In the genomic region with DNA sequence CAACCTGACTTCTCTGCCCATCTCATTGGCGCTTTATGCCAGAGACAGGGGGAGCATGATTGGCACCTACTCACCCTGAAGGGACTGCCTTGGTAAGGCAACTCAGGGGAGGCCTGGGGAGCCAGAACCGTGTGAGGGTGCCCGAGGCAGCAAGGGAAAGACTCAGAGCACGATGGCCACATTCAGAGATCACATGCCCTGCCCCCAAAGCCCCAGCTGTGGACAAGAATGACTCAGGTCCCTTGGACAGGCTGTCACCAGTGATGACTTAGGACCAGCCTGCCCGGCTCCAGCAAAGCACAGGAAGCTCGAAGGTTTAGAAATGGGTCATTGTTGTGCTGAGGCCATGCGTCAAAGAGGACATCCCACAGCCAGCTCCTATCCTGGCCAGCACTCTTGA, we compare ENCODE assay signal across 1 cellular context.
TF ChIP-seq lines count a peak whose summit lies in the region.

No MANE protein-coding gene starts in this region.

TF ChIP-seq in K562, 482 proteins besides CTCF, POLR2A, EP300 and RAD21 (continued from another document and continues in another):
- TF ChIP-seq, protein P1, sequence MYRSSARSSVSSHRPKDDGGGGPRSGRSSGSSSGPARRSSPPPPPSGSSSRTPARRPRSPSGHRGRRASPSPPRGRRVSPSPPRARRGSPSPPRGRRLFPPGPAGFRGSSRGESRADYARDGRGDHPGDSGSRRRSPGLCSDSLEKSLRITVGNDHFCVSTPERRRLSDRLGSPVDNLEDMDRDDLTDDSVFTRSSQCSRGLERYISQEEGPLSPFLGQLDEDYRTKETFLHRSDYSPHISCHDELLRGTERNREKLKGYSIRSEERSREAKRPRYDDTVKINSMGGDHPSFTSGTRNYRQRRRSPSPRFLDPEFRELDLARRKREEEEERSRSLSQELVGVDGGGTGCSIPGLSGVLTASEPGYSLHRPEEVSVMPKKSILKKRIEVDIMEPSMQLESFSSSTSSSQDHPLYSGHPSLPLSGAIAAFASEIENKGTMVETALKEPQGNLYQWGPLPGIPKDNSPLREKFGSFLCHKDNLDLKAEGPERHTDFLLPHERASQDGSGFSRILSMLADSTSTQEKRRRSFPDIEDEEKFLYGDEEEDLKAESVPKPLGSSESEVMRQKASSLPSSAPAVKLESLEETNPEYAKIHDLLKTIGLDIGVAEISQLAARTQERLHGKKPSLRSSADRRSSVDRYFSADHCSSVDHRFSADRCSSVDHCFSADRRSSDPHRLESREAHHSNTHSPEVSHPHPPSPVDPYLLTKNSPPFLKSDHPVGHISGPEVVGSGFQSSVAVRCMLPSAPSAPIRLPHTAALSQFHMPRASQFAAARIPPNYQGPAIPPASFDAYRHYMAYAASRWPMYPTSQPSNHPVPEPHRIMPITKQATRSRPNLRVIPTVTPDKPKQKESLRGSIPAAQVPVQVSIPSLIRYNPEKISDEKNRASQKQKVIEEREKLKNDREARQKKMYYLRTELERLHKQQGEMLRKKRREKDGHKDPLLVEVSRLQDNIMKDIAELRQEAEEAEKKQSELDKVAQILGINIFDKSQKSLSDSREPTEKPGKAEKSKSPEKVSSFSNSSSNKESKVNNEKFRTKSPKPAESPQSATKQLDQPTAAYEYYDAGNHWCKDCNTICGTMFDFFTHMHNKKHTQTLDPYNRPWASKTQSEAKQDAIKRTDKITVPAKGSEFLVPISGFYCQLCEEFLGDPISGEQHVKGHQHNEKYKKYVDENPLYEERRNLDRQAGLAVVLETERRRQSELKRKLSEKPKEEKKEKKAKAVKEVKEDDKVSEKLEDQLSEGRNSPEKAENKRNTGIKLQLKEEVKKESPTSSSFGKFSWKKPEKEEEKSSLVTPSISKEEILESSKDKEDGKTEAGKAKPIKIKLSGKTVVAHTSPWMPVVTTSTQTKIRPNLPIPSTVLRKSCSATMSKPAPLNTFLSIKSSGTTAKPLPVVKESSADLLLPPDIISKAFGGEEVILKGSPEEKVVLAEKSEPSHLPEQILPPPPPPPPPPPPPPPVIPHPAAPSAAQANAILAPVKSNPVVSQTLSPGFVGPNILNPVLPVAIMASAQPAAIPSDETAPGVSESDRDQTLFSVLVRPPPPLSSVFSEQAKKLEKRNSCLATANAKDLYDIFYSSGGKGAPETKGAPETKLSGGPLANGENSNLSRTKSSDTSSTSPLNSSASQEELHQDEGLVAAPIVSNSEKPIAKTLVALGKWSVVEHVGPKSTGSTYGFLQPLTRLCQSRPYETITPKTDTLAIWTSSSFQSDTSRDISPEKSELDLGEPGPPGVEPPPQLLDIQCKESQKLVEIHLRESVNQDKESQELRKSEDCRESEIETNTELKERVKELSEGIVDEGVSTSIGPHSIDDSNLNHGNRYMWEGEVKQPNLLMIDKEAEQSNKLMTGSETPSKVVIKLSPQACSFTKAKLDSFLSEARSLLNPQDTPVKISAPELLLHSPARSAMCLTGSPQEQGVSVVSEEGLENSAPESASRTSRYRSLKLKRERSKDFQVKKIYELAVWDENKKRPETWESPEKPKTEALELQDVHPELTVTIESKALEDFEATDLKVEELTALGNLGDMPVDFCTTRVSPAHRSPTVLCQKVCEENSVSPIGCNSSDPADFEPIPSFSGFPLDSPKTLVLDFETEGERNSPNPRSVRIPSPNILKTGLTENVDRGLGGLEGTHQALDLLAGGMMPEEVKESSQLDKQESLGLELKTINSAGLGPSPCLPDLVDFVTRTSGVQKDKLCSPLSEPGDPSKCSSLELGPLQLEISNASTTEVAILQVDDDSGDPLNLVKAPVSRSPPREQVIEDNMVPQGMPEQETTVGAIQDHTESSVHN (IDR thresholded peaks at IDR 0.05; ENCODE audit: borderline replicate concordance in 1 of 2, low read depth in 1 of 2): peak in 1 of 2 experiments; percentile 89; a peak in 2 of 4 replicates
- TF ChIP-seq ESRRA (IDR thresholded peaks at IDR 0.05; ENCODE audit: borderline replicate concordance, low read depth) (no peak), RNF2 (IDR thresholded peaks at IDR 0.05) (no peak), ETV6 (IDR thresholded peaks at IDR 0.05; ENCODE audit: borderline replicate concordance in 1 of 2, low read depth in 2 of 2, low read length in 1 of 2) (no peak), ETV6 (CRISPR knock-in tag; IDR thresholded peaks at IDR 0.05; ENCODE audit: borderline replicate concordance) (no peak), KHSRP (IDR thresholded peaks at IDR 0.05) (no peak), GTF2A2 (tag; IDR thresholded peaks at IDR 0.05) (no peak), ZNF143 (CRISPR knock-in tag; IDR thresholded peaks at IDR 0.05) (no peak), ATF7 (IDR thresholded peaks at IDR 0.05) (peak; percentile 49; the same call in 1 of the 2 replicates), MYC (IDR thresholded peaks at IDR 0.05; ENCODE audit: low read depth, low read length) (0 out of 2 replicates have a peak, but pooled peaks have one; percentile 43), MYC (CRISPR knock-in tag; IDR thresholded peaks at IDR 0.05; ENCODE audit: borderline replicate concordance, low read depth) (no peak), ZEB2 (IDR thresholded peaks at IDR 0.05) (0 out of 2 replicates have a peak, but pooled peaks have one; percentile 9), ZNF668 (CRISPR knock-in tag; IDR thresholded peaks at IDR 0.05) (no peak), RBBP5 (IDR thresholded peaks at IDR 0.05; ENCODE audit: borderline replicate concordance, insufficient read depth, low read length, poor library complexity, severe bottlenecking) (no peak), ZNF644 (tag; IDR thresholded peaks at IDR 0.05; ENCODE audit: low read depth) (no peak), SREBF2 (CRISPR knock-in tag; IDR thresholded peaks at IDR 0.05) (no peak), SREBF1 (IDR thresholded peaks at IDR 0.05; ENCODE audit: borderline replicate concordance, low read depth, low read length) (no peak), TAF7 (tag; IDR thresholded peaks at IDR 0.05) (no peak), ZC3H4 (CRISPR knock-in tag; IDR thresholded peaks at IDR 0.05; ENCODE audit: borderline replicate concordance) (no peak), ZNF583 (CRISPR knock-in tag; IDR thresholded peaks at IDR 0.05) (no peak; the same call in 1 of the 2 replicates), ZFPM2 (CRISPR knock-in tag; IDR thresholded peaks at IDR 0.05) (no peak), TGIF2 (CRISPR knock-in tag; IDR thresholded peaks at IDR 0.05) (no peak), CBX3 (IDR thresholded peaks at IDR 0.05; ENCODE audit: borderline replicate concordance in 1 of 2, low read length in 2 of 2) (peak in 1 of 2 experiments; percentile 63; a peak in 1 of 3 replicates), ZNF551 (CRISPR knock-in tag; IDR thresholded peaks at IDR 0.05) (no peak), CHD1 (IDR thresholded peaks at IDR 0.05; ENCODE audit: low read length) (no peak), ZSCAN32 (CRISPR knock-in tag; IDR thresholded peaks at IDR 0.05) (no peak), NR3C1 (CRISPR knock-in tag; IDR thresholded peaks at IDR 0.05) (no peak), ARID2 (IDR thresholded peaks at IDR 0.05) (no peak), KLF10 (CRISPR knock-in tag; IDR thresholded peaks at IDR 0.05) (no peak), KLF1 (tag; IDR thresholded peaks at IDR 0.05) (no peak)
- TF ChIP-seq, protein P2, sequence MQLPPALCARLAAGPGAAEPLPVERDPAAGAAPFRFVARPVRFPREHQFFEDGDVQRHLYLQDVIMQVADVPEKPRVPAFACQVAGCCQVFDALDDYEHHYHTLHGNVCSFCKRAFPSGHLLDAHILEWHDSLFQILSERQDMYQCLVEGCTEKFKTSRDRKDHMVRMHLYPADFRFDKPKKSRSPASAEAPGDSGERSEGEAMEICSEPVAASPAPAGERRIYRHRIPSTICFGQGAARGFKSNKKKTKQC (CRISPR knock-in tag; IDR thresholded peaks at IDR 0.05): 0 out of 2 replicates have a peak, but pooled peaks have one; percentile 48
- TF ChIP-seq, protein P3, sequence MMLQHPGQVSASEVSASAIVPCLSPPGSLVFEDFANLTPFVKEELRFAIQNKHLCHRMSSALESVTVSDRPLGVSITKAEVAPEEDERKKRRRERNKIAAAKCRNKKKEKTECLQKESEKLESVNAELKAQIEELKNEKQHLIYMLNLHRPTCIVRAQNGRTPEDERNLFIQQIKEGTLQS (IDR thresholded peaks at IDR 0.05): peak; percentile 88
- TF ChIP-seq, protein P3 (CRISPR knock-in tag; conservative IDR thresholded peaks at IDR 0.05): no peak
- TF ChIP-seq, protein P4, sequence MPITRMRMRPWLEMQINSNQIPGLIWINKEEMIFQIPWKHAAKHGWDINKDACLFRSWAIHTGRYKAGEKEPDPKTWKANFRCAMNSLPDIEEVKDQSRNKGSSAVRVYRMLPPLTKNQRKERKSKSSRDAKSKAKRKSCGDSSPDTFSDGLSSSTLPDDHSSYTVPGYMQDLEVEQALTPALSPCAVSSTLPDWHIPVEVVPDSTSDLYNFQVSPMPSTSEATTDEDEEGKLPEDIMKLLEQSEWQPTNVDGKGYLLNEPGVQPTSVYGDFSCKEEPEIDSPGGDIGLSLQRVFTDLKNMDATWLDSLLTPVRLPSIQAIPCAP (CRISPR knock-in tag; IDR thresholded peaks at IDR 0.05; ENCODE audit: borderline replicate concordance): no peak
- TF ChIP-seq, protein P5, sequence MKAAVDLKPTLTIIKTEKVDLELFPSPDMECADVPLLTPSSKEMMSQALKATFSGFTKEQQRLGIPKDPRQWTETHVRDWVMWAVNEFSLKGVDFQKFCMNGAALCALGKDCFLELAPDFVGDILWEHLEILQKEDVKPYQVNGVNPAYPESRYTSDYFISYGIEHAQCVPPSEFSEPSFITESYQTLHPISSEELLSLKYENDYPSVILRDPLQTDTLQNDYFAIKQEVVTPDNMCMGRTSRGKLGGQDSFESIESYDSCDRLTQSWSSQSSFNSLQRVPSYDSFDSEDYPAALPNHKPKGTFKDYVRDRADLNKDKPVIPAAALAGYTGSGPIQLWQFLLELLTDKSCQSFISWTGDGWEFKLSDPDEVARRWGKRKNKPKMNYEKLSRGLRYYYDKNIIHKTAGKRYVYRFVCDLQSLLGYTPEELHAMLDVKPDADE (conservative IDR thresholded peaks at IDR 0.05; ENCODE audit: control insufficient read depth, low read depth, low read length): no peak
- TF ChIP-seq, protein P6, sequence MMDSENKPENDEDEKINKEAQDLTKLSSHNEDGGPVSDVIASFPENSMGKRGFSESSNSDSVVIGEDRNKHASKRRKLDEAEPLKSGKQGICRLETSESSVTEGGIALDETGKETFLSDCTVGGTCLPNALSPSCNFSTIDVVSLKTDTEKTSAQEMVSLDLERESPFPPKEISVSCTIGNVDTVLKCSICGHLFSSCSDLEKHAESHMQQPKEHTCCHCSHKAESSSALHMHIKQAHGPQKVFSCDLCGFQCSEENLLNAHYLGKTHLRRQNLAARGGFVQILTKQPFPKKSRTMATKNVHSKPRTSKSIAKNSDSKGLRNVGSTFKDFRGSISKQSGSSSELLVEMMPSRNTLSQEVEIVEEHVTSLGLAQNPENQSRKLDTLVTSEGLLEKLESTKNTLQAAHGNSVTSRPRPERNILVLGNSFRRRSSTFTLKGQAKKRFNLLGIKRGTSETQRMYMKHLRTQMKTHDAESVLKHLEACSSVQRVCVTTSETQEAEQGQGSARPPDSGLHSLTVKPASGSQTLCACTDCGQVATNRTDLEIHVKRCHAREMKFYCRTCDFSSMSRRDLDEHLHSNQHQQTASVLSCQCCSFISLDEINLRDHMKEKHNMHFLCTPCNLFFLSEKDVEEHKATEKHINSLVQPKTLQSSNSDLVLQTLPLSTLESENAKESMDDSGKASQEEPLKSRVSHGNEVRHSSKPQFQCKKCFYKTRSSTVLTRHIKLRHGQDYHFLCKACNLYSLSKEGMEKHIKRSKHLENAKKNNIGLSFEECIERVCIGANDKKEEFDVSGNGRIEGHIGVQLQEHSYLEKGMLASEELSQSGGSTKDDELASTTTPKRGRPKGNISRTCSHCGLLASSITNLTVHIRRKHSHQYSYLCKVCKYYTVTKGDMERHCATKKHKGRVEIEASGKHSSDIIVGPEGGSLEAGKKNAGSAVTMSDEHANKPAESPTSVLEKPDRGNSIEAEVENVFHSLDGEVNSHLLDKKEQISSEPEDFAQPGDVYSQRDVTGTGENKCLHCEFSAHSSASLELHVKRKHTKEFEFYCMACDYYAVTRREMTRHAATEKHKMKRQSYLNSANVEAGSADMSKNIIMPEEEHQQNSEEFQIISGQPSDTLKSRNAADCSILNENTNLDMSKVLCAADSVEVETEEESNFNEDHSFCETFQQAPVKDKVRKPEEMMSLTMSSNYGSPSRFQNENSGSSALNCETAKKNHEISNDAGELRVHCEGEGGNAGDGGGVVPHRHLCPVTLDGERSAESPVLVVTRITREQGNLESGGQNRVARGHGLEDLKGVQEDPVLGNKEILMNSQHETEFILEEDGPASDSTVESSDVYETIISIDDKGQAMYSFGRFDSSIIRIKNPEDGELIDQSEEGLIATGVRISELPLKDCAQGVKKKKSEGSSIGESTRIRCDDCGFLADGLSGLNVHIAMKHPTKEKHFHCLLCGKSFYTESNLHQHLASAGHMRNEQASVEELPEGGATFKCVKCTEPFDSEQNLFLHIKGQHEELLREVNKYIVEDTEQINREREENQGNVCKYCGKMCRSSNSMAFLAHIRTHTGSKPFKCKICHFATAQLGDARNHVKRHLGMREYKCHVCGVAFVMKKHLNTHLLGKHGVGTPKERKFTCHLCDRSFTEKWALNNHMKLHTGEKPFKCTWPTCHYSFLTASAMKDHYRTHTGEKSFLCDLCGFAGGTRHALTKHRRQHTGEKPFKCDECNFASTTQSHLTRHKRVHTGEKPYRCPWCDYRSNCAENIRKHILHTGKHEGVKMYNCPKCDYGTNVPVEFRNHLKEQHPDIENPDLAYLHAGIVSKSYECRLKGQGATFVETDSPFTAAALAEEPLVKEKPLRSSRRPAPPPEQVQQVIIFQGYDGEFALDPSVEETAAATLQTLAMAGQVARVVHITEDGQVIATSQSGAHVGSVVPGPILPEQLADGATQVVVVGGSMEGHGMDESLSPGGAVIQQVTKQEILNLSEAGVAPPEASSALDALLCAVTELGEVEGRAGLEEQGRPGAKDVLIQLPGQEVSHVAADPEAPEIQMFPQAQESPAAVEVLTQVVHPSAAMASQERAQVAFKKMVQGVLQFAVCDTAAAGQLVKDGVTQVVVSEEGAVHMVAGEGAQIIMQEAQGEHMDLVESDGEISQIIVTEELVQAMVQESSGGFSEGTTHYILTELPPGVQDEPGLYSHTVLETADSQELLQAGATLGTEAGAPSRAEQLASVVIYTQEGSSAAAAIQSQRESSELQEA (IDR thresholded peaks at IDR 0.05; ENCODE audit: low read depth): no peak
- TF ChIP-seq, protein P7, sequence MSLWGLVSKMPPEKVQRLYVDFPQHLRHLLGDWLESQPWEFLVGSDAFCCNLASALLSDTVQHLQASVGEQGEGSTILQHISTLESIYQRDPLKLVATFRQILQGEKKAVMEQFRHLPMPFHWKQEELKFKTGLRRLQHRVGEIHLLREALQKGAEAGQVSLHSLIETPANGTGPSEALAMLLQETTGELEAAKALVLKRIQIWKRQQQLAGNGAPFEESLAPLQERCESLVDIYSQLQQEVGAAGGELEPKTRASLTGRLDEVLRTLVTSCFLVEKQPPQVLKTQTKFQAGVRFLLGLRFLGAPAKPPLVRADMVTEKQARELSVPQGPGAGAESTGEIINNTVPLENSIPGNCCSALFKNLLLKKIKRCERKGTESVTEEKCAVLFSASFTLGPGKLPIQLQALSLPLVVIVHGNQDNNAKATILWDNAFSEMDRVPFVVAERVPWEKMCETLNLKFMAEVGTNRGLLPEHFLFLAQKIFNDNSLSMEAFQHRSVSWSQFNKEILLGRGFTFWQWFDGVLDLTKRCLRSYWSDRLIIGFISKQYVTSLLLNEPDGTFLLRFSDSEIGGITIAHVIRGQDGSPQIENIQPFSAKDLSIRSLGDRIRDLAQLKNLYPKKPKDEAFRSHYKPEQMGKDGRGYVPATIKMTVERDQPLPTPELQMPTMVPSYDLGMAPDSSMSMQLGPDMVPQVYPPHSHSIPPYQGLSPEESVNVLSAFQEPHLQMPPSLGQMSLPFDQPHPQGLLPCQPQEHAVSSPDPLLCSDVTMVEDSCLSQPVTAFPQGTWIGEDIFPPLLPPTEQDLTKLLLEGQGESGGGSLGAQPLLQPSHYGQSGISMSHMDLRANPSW (CRISPR knock-in tag; IDR thresholded peaks at IDR 0.05): no peak
